Comparison of ENCODE assay signal across 15 cellular contexts in genomic region chr2:51165534-51166260, GRCh38.
DNase-seq lines count a peak whose midpoint lies in the region; ATAC-seq and TF ChIP-seq lines count a peak whose summit lies in the region.
"Had no signal": no experiment of that assay in that cellular context is flagged by ENCODE, and none has a peak within 500 bp of the region (broad histone marks: within the 10 kb centered on the region; RNA-seq: fewer than 3 reads in every experiment).

No MANE protein-coding gene starts in this region.

- H3K56ac ChIP-seq in IMR-90 (ENCODE audit: extremely low read depth, insufficient read depth, low read length) = no peak overlapping the region

- no peaks in the 10 kb centered on the region; the same call in 1 of the 2 replicates for H3K9me3 ChIP-seq in DOHH2 (ENCODE audit: control insufficient read depth, insufficient read depth, low read length)
- H3K9me3 ChIP-seq in IMR-90 (ENCODE audit: control insufficient read depth, insufficient read depth, low read length) = no peaks in the 10 kb centered on the region
- peaks cover 2% of the 10 kb centered on the region for H3K9me3 ChIP-seq in mesenchymal stem cell (ENCODE audit: control insufficient read depth, low read length)

- ATAC-seq in IMR-90 (ENCODE audit: low read depth) = peak; percentile 84
- ATAC-seq in HG03095 (IDR thresholded peaks at IDR 0.05; ENCODE audit: unreplicated experiment) = no peak
- ATAC-seq: Panc1 had no signal

- CTCF ChIA-PET in IMR-90 (lab: Yijun Ruan, JAX) = no interaction called here

- H3K36me3 ChIP-seq in DOHH2 (ENCODE audit: control insufficient read depth, low read length) (no peaks in the 10 kb centered on the region), IMR-90 (ENCODE audit: control insufficient read depth, insufficient read depth, low read length) (no peaks in the 10 kb centered on the region), mesenchymal stem cell (ENCODE audit: control insufficient read depth in 1 of 2, insufficient read depth in 2 of 2, low read depth in 1 of 2, low read length in 2 of 2) (no peaks in the 10 kb centered on the region)

- TF ChIP-seq RAD21 in IMR-90 (IDR thresholded peaks at IDR 0.05; ENCODE audit: low read length) = no peak

- no peaks in the 10 kb centered on the region for H3K9me2 ChIP-seq in DOHH2 (replicated peaks; ENCODE audit: control insufficient read depth, low read length)

- WGBS in IMR-90 (ENCODE audit: extremely low coverage in 2 of 2, insufficient read length in 1 of 2), 2 experiments = 28% methylated on average over 2 of the region's 6 CpGs; no CpG with 5 or more reads in 1 of the 2 experiments
- 66% methylated on average over 6 of the region's 6 CpGs for WGBS in mesenchymal stem cell

- peak overlapping the region; percentile 71 for H2BK120ac ChIP-seq in IMR-90 (ENCODE audit: low read depth, low read length)
- H2BK120ac ChIP-seq in mesenchymal stem cell (ENCODE audit: low read depth, low read length) = no peak overlapping the region

- peak overlapping the region; percentile 60 for H3K4ac ChIP-seq in IMR-90 (ENCODE audit: low read depth, low read length)
- no peak overlapping the region for H3K4ac ChIP-seq in mesenchymal stem cell (ENCODE audit: low read depth in 1 of 2, low read length in 2 of 2)

- H3F3A ChIP-seq in DOHH2 (ENCODE audit: control insufficient read depth, insufficient read depth) = no peaks in the 10 kb centered on the region

- H3K27ac ChIP-seq in DOHH2 (ENCODE audit: low read depth, low read length) = no peak overlapping the region
- H3K27ac ChIP-seq in IMR-90 (ENCODE audit: insufficient read depth, low read length) = peak overlapping the region; percentile 28; the same call in 1 of the 2 replicates
- H3K27ac ChIP-seq in mesenchymal stem cell (ENCODE audit: low read length, poor library complexity, severe bottlenecking) = no peak overlapping the region
- H3K27ac ChIP-seq: parathyroid adenoma had no signal

- H3K4me3 ChIP-seq in DOHH2 (ENCODE audit: low read length) (no peak overlapping the region), IMR-90 (ENCODE audit: insufficient read depth, low read depth, low read length) (no peak overlapping the region), mesenchymal stem cell (ENCODE audit: insufficient read depth in 1 of 2, low read depth in 1 of 2, low read length in 2 of 2) (no peak overlapping the region)

- H3K4me1 ChIP-seq in DOHH2 (ENCODE audit: control insufficient read depth, low read length) (peaks cover 10% of the 10 kb centered on the region), IMR-90 (ENCODE audit: control insufficient read depth, insufficient read depth, low read length) (peaks cover 2% of the 10 kb centered on the region; the same call in 1 of the 2 replicates), mesenchymal stem cell (ENCODE audit: control insufficient read depth, insufficient read depth, low read depth, low read length) (peaks cover 2% of the 10 kb centered on the region)
- H3K4me1 ChIP-seq: parathyroid adenoma had no signal

- H3K79me1 ChIP-seq in IMR-90 (ENCODE audit: low read depth in 1 of 2, low read length in 2 of 2) (no peaks in the 10 kb centered on the region), mesenchymal stem cell (replicated peaks; ENCODE audit: low read length, poor library complexity, severe bottlenecking) (no peaks in the 10 kb centered on the region)

- TF ChIP-seq CTCF in DOHH2 (IDR thresholded peaks at IDR 0.05; ENCODE audit: low read depth, low read length, poor library complexity, severe bottlenecking) = no peak
- TF ChIP-seq CTCF in IMR-90 (conservative IDR thresholded peaks at IDR 0.05; ENCODE audit: low read depth, low read length) = no peak

- H3K9me1 ChIP-seq in IMR-90 (ENCODE audit: insufficient read depth, low read length) = peaks cover 8% of the 10 kb centered on the region

- H2BK5ac ChIP-seq in IMR-90 (ENCODE audit: low read depth, low read length, poor library complexity, severe bottlenecking) (peak overlapping the region; percentile 17), mesenchymal stem cell (ENCODE audit: low read depth, low read length, poor library complexity, severe bottlenecking) (no peak overlapping the region)

- H2BK12ac ChIP-seq in mesenchymal stem cell (ENCODE audit: low read length in 2 of 2) = no peak overlapping the region

- peak overlapping the region; percentile 51 for H2BK20ac ChIP-seq in IMR-90 (ENCODE audit: low read depth, low read length)

- H2BK15ac ChIP-seq in IMR-90 (ENCODE audit: low read depth, low read length) = peak overlapping the region; percentile 21; the same call in 1 of the 3 replicates
- H2BK15ac ChIP-seq in mesenchymal stem cell (ENCODE audit: low read depth, poor library complexity, severe bottlenecking) = no peak overlapping the region

- H4K8ac ChIP-seq in IMR-90 (ENCODE audit: low read depth in 2 of 2, low read length in 2 of 2) (peak overlapping the region; percentile 83 to 87), mesenchymal stem cell (ENCODE audit: low read length) (peak overlapping the region; percentile 85)

- H3K4me2 ChIP-seq in DOHH2 (ENCODE audit: low read length) (peak overlapping the region; percentile 3; the same call in 1 of the 2 replicates), IMR-90 (ENCODE audit: low read depth, low read length) (peak overlapping the region; percentile 35; the same call in 1 of the 2 replicates), mesenchymal stem cell (ENCODE audit: low read length, poor library complexity, severe bottlenecking) (no peak overlapping the region)

- H4K5ac ChIP-seq in IMR-90 (ENCODE audit: low read depth, low read length) = peak overlapping the region; percentile 89

- POLR2A ChIA-PET in IMR-90 (lab: Charles Lee; ENCODE audit: unreplicated experiment) = no interaction called here

- intact Hi-C loops in IMR-90 (cut with micrococcal nuclease) = no loop called here

- no TSS peak for BruUV-seq in IMR-90 (replicated peaks; lab: Mats Ljungman, UMichigan)

- H2AFZ ChIP-seq in IMR-90 (replicated peaks; ENCODE audit: low read length, poor library complexity) (peak overlapping the region; percentile 90), mesenchymal stem cell (ENCODE audit: low read depth, low read length) (no peak overlapping the region)
- H2AFZ ChIP-seq: parathyroid adenoma had no signal

- in situ Hi-C loops in IMR-90 (cut with MboI; ENCODE audit: low sequenced_read_pairs) = no loop called here

- H4K20me1 ChIP-seq in DOHH2 (ENCODE audit: control insufficient read depth, insufficient read depth, low read depth, low read length) (no peaks in the 10 kb centered on the region), IMR-90 (ENCODE audit: insufficient read depth, low read length) (no peaks in the 10 kb centered on the region)

- no peak for TF ChIP-seq POLR2A in IMR-90 (IDR thresholded peaks at IDR 0.05; ENCODE audit: low read depth, low read length)

- H3K79me2 ChIP-seq in DOHH2 (ENCODE audit: control insufficient read depth, low read length) = no peaks in the 10 kb centered on the region
- H3K79me2 ChIP-seq: parathyroid adenoma had no signal

- DNase-seq in IMR-90 (peak; percentile 60), SKM-1 treated with dmso at 0.1 percent for 144 hours (lab: John Stamatoyannopoulos, UW; ENCODE audit: unreplicated experiment) (peak; percentile 7), mesenchymal stem cell (no peak), SIG-M5 (lab: John Stamatoyannopoulos, UW) (no peak)
- DNase-seq in activated CD4-positive, CD25-positive, alpha-beta regulatory T cell (lab: John Stamatoyannopoulos, UW) = no peak
- DNase-seq: activated gamma-delta T cell; C1 segment of cervical spinal cord; EL; HFFc6; small intestine; stimulated activated naive CD4-positive, alpha-beta T cell treated with Interleukin-2 at 50 U/mL for 16 hours had no signal

- H3K9ac ChIP-seq in IMR-90 (ENCODE audit: low read depth, low read length) (0 out of 2 replicates have a peak overlapping the region, but pooled peaks have one; percentile 12), mesenchymal stem cell (ENCODE audit: low read length) (no peak overlapping the region)
- H3K9ac ChIP-seq: parathyroid adenoma had no signal

- no peaks in the 10 kb centered on the region for H3K27me3 ChIP-seq in DOHH2 (ENCODE audit: control insufficient read depth, low read length)
- no peaks in the 10 kb centered on the region for H3K27me3 ChIP-seq in IMR-90 (ENCODE audit: control insufficient read depth, insufficient read depth, low read length)
- H3K27me3 ChIP-seq in mesenchymal stem cell (ENCODE audit: control insufficient read depth in 1 of 2, insufficient read depth in 1 of 2, low read length in 2 of 2) = no peaks in the 10 kb centered on the region

- peak overlapping the region; percentile 31 for H2AK9ac ChIP-seq in IMR-90 (replicated peaks; ENCODE audit: low read depth, low read length, poor library complexity)

- peak overlapping the region; percentile 26 for H3K18ac ChIP-seq in IMR-90 (ENCODE audit: low read depth, low read length)
- H3K18ac ChIP-seq in mesenchymal stem cell (ENCODE audit: low read depth in 1 of 2, low read length in 2 of 2) = no peak overlapping the region

- peak overlapping the region; percentile 30 for H4K91ac ChIP-seq in IMR-90 (ENCODE audit: insufficient read depth, low read depth, low read length)
- peak overlapping the region; percentile 15 for H4K91ac ChIP-seq in mesenchymal stem cell (ENCODE audit: low read length)

- H2AK5ac ChIP-seq in IMR-90 (ENCODE audit: low read depth, low read length) (no peak overlapping the region), mesenchymal stem cell (ENCODE audit: low read length, severe bottlenecking) (no peak overlapping the region)

- H3K23ac ChIP-seq in IMR-90 (ENCODE audit: low read depth, low read length) (peak overlapping the region; percentile 74; the same call in 1 of the 2 replicates), mesenchymal stem cell (ENCODE audit: low read length in 2 of 2) (no peak overlapping the region)

- dilution Hi-C loops in IMR-90 (cut with HindIII; ENCODE audit: low sequenced_read_pairs, unreplicated experiment) = no loop called here

- H3K14ac ChIP-seq in IMR-90 (replicated peaks; ENCODE audit: low read depth, low read length) (peak overlapping the region; percentile 5; the same call in 1 of the 2 replicates), mesenchymal stem cell (ENCODE audit: low read length in 2 of 2) (no peak overlapping the region)

TF ChIP-seq in IMR-90, 13 proteins besides CTCF, POLR2A, EP300 and RAD21:
- TF ChIP-seq NFE2L2 (IDR thresholded peaks at IDR 0.05; ENCODE audit: low read depth, low read length) = no peak
- no peak for TF ChIP-seq RFX5 (IDR thresholded peaks at IDR 0.05; ENCODE audit: low read depth, low read length)
- 0 out of 2 replicates have a peak, but pooled peaks have one; percentile 13 for TF ChIP-seq CEBPB (IDR thresholded peaks at IDR 0.05; ENCODE audit: low read depth, low read length)
- TF ChIP-seq ELK1 (IDR thresholded peaks at IDR 0.05; ENCODE audit: borderline replicate concordance, low read depth, low read length) = no peak

Comparison
In these comparisons a context has a peak if more than half of its experiments do, and no peak if none do; other contexts are left out.
1. DNase-seq: peak in IMR-90 (single experiment) and SKM-1 treated with dmso at 0.1 percent for 144 hours (single experiment); none in mesenchymal stem cell (single experiment), activated CD4-positive, CD25-positive, alpha-beta regulatory T cell (0 of 4) and SIG-M5 (single experiment).